27 cellular contexts compared by ENCODE assay signal in the genomic region with DNA sequence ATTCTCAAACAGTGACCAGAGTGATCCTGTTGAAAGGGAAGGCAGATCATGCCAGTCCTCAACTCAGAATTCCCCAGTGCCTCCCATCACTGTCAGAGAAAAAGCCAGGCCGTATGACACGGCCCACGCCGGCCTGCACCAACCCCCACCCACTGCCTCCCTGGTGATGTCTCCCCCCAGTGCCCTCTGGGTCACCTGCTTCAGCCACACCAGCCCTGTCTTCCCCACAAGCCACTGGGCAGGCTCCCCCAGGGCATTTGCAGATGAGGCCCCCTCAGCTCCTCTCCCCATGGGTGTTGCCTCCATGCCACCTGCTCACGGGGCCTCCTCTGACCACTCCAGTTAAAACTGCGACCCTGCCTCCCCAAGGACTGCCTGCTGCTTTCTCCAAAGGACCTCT.
"Had no signal": no experiment of that assay in that cellular context is flagged by ENCODE, and none has a peak within 500 bp of the region (broad histone marks: within the 10 kb centered on the region; RNA-seq: fewer than 3 reads in every experiment).

No MANE protein-coding gene starts in this region.

- H3K9me3 ChIP-seq: colonic mucosa, esophagus squamous epithelium, left lung, ovary, prostate gland, sigmoid colon, suprapubic skin had no signal

- H3K4me3 ChIP-seq: colonic mucosa, esophagus squamous epithelium, left lung, ovary, prostate gland, sigmoid colon, suprapubic skin, tibial nerve had no signal

- ATAC-seq: activated CD4-positive, CD25-positive, alpha-beta regulatory T cell treated with anti-CD3 and anti-CD28 coated beads, Interleukin-2, amount 50 U/mL, for 24 hours; activated naive CD4-positive, alpha-beta T cell treated with anti-CD3 and anti-CD28 coated beads, Interleukin-2, amount 50 U/mL, for 72 hours; activated T-cell treated with anti-CD3 and anti-CD28 coated beads, Interleukin-2, amount 50 U/mL, for 4 hours; activated T-helper 17 cell treated with anti-CD3 and anti-CD28 coated beads, Interleukin-2, amount 50 U/mL, for 72 hours; left lung; naive thymus-derived CD8-positive, alpha-beta T cell; stimulated activated memory B cell treated with anti-CD40 and anti-IgM and Interleukin-4, amounts not matched to agents 10 μg/mL and 1 μg/mL and 100 μg/mL, for 72 hours had no signal

- H3K9me3 Mint-ChIP-seq: activated CD4-positive, alpha-beta memory T cell treated with anti-CD3 and anti-CD28 coated beads, Interleukin-2, amount 10 ng/mL, durations not matched to agents 7 days and 5 days; activated T-cell treated with anti-CD3 and anti-CD28 coated beads, Interleukin-2, amount 50 U/mL, for 4 hours; activated T-helper 17 cell treated with anti-CD3 and anti-CD28 coated beads, Interleukin-2, amount 50 U/mL, for 72 hours; central memory CD8-positive, alpha-beta T cell had no signal

- H3K4me1 ChIP-seq: colonic mucosa, prostate gland, suprapubic skin had no signal

- H3K36me3 ChIP-seq: colonic mucosa, esophagus squamous epithelium, left lung, ovary, prostate gland, sigmoid colon, suprapubic skin, tibial nerve had no signal

- DNase-seq: activated CD4-positive, alpha-beta memory T cell treated with anti-CD3 and anti-CD28 coated beads, Interleukin-2, amount 10 ng/mL, durations not matched to agents 7 days and 5 days; activated CD4-positive, alpha-beta T cell treated with anti-CD3 and anti-CD28 coated beads for 48 hours; activated CD8-positive, alpha-beta memory T cell treated with anti-CD3 and anti-CD28 coated beads, Interleukin-2, amount 50 U/mL, for 48 hours; activated naive CD4-positive, alpha-beta T cell; activated T-cell treated with anti-CD3 and anti-CD28 coated beads, Interleukin-2, amount 50 U/mL, for 4 hours; colonic mucosa; effector CD8-positive, alpha-beta T cell; esophagus squamous epithelium; foreskin melanocyte; left lung; midbrain; naive thymus-derived CD8-positive, alpha-beta T cell; ovary; sigmoid colon; small intestine; stimulated activated CD4-positive, alpha-beta T cell treated with anti-CD3 and anti-CD28 coated beads, Interleukin-4, amount 100 ng/mL, for 24 hours; T-helper 9 cell had no signal

- H3K27ac Mint-ChIP-seq: activated CD4-positive, alpha-beta memory T cell treated with anti-CD3 and anti-CD28 coated beads, Interleukin-2, amount 10 ng/mL, durations not matched to agents 7 days and 5 days; activated T-helper 17 cell treated with anti-CD3 and anti-CD28 coated beads, Interleukin-2, amount 50 U/mL, for 72 hours; stimulated activated memory B cell treated with anti-CD40 and anti-IgM and Interleukin-4, amounts not matched to agents 10 μg/mL and 1 μg/mL and 100 μg/mL, for 72 hours had no signal

- H3K27ac ChIP-seq: colonic mucosa, epithelial cell of prostate, esophagus squamous epithelium, left lung, ovary, prostate gland, sigmoid colon, suprapubic skin, tibial nerve, VCaP had no signal

- H3K27me3 ChIP-seq: colonic mucosa, esophagus squamous epithelium, left lung, ovary, sigmoid colon, suprapubic skin, tibial nerve had no signal

- H3K4me1 Mint-ChIP-seq: activated T-helper 17 cell treated with anti-CD3 and anti-CD28 coated beads, Interleukin-2, amount 50 U/mL, for 72 hours; central memory CD8-positive, alpha-beta T cell; stimulated activated memory B cell treated with anti-CD40 and anti-IgM and Interleukin-4, amounts not matched to agents 10 μg/mL and 1 μg/mL and 100 μg/mL, for 72 hours had no signal

- H3K36me3 Mint-ChIP-seq: activated naive CD4-positive, alpha-beta T cell treated with anti-CD3 and anti-CD28 coated beads, Interleukin-2, amount 50 U/mL, for 72 hours; naive thymus-derived CD8-positive, alpha-beta T cell; stimulated activated memory B cell treated with anti-CD40 and anti-IgM and Interleukin-4, amounts not matched to agents 10 μg/mL and 1 μg/mL and 100 μg/mL, for 72 hours had no signal

- H3K27me3 Mint-ChIP-seq: naive thymus-derived CD8-positive, alpha-beta T cell had no signal

- H3K4me3 Mint-ChIP-seq: activated CD4-positive, alpha-beta memory T cell treated with anti-CD3 and anti-CD28 coated beads, Interleukin-2, amount 10 ng/mL, durations not matched to agents 7 days and 5 days; activated T-cell treated with anti-CD3 and anti-CD28 coated beads, Interleukin-2, amount 50 U/mL, for 4 hours; activated T-helper 17 cell treated with anti-CD3 and anti-CD28 coated beads, Interleukin-2, amount 50 U/mL, for 72 hours; central memory CD8-positive, alpha-beta T cell; naive thymus-derived CD8-positive, alpha-beta T cell; stimulated activated memory B cell treated with anti-CD40 and anti-IgM and Interleukin-4, amounts not matched to agents 10 μg/mL and 1 μg/mL and 100 μg/mL, for 72 hours had no signal
